Comparison of ENCODE assay signal across 8 cellular contexts in genomic region chr3:133448478-133449122, GRCh38. TPM values are rescaled to one million over a fixed set of nuclear protein-coding genes. Genes with fewer than 3 reads are reported as not detected.
DNase-seq lines count a peak whose midpoint lies in the region; ATAC-seq, FAIRE-seq and TF ChIP-seq lines count a peak whose summit lies in the region.

No MANE protein-coding gene starts in this region.

- H3K36me3 ChIP-seq in kidney (ENCODE audit: control insufficient read depth in 1 of 2, insufficient read depth in 2 of 2, low read length in 2 of 2): no peaks in the 10 kb centered on the region

- H3K4me1 Mint-ChIP-seq in naive thymus-derived CD8-positive, alpha-beta T cell: peaks cover 7 to 26% (median 18%) of the 10 kb centered on the region in 4 donors

- no peak for FAIRE-seq in kidney (lab: Jason Lieb, UNC)

- H3K9me3 ChIP-seq in kidney (ENCODE audit: control insufficient read depth in 1 of 2, low read length in 2 of 2): no peaks in the 10 kb centered on the region

- peak overlapping the region in 9 of 10 donors; percentile 29 to 81 (median 69) for H3K27ac Mint-ChIP-seq in naive thymus-derived CD8-positive, alpha-beta T cell

- intact Hi-C loops in kidney (cut with DNase I): no loop called here

- no peak overlapping the region for H3K27ac ChIP-seq in kidney (ENCODE audit: low read depth in 2 of 2, low read length in 2 of 2)
- no peak overlapping the region for H3K27ac ChIP-seq in foreskin keratinocyte

- H3K9me3 Mint-ChIP-seq in naive thymus-derived CD8-positive, alpha-beta T cell: no peaks in the 10 kb centered on the region

- H3K36me3 Mint-ChIP-seq in naive thymus-derived CD8-positive, alpha-beta T cell: peaks cover 0 to 2% (median 0%) of the 10 kb centered on the region in 3 donors

- TF ChIP-seq CTCF in kidney (IDR thresholded peaks at IDR 0.05; ENCODE audit: borderline replicate concordance, extremely low read depth, insufficient read depth): no peak
- TF ChIP-seq CTCF in foreskin keratinocyte (conservative IDR thresholded peaks at IDR 0.05): no peak

- no peak overlapping the region for H3K4me3 ChIP-seq in kidney (ENCODE audit: low read length in 2 of 2)

- no peak overlapping the region for H3K9ac ChIP-seq in kidney (ENCODE audit: low read length in 2 of 2)

- no peaks in the 10 kb centered on the region for H3K27me3 Mint-ChIP-seq in naive thymus-derived CD8-positive, alpha-beta T cell

- H3K4me3 Mint-ChIP-seq in naive thymus-derived CD8-positive, alpha-beta T cell: peak overlapping the region in 1 of 10 donors; percentile 34

- ATAC-seq in GM19035 (IDR thresholded peaks at IDR 0.05; ENCODE audit: unreplicated experiment) (peak; percentile 96), HG02943 (IDR thresholded peaks at IDR 0.05; ENCODE audit: low read depth, unreplicated experiment) (peak; percentile 87), foreskin keratinocyte (no peak)
- peak; percentile 44 to 72 for ATAC-seq in naive thymus-derived CD8-positive, alpha-beta T cell

- peak; percentile 91 for DNase-seq in RPMI8226
- no peak for DNase-seq in naive thymus-derived CD8-positive, alpha-beta T cell
- DNase-seq in NCI-H1092 treated with DMSO at 0.1 percent for 48 hours (lab: John Stamatoyannopoulos, UW): no peak
- no peak for DNase-seq in kidney
- DNase-seq in foreskin keratinocyte: no peak
- DNase-seq in 8988T: no peak

- no peaks in the 10 kb centered on the region for H3K27me3 ChIP-seq in foreskin keratinocyte

- H3K4me1 ChIP-seq in kidney (ENCODE audit: control insufficient read depth in 1 of 2, insufficient read depth in 1 of 2, low read depth in 1 of 2, low read length in 2 of 2) (peaks cover 0 to 7% of the 10 kb centered on the region in 2 donors), foreskin keratinocyte (peaks cover 9% of the 10 kb centered on the region)

- POLR2A ChIA-PET in naive thymus-derived CD8-positive, alpha-beta T cell (lab: Charles Lee): interaction anchor here (0.6 kb wide), 1 partner anchor 213 kb away, joined by 3 read pairs; no protein-coding TSS in a partner anchor

RNA-seq across cellular contexts. Expression of gene BFSP2, which starts 48.7 kb away (rescaled TPM):
- not detected for total RNA-seq in naive thymus-derived CD8-positive, alpha-beta T cell
- polyA plus RNA-seq in naive thymus-derived CD8-positive, alpha-beta T cell: not detected
- total RNA-seq in kidney (0.41 TPM), foreskin keratinocyte (not detected in 2 replicates)
- polyA plus RNA-seq in kidney (ENCODE audit: insufficient read depth, low read depth, low replicate concordance) (0.86 TPM), foreskin keratinocyte (not detected in 2 replicates)
